1 cellular context compared by ENCODE assay signal in the genomic region with DNA sequence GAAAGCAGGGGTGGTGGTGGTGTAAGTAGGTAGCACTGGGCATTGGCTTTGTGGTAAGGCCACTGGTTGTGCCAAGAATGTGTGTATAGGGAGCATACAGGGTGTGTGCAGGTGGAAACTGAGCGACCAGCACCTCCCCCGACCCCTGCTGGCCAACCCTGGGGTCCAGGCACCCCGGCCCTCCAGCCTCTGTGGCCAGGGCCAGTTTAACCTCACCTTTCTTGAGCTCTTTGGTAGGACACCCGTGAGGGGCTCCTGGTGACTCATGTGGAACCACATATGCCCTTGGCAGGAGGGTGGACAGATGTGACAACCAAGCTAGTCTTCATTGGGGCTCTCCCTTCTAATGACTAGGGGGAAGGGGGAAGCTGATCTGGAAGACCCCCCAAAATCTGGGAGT.
TF ChIP-seq lines count a peak whose summit lies in the region.

No MANE protein-coding gene starts in this region.

TF ChIP-seq in SK-N-SH treated with all-trans-retinoic acid at 6 μM for 48 hours, 23 proteins besides CTCF, POLR2A, EP300 and RAD21 (continued from another document):
- TF ChIP-seq, protein P1, sequence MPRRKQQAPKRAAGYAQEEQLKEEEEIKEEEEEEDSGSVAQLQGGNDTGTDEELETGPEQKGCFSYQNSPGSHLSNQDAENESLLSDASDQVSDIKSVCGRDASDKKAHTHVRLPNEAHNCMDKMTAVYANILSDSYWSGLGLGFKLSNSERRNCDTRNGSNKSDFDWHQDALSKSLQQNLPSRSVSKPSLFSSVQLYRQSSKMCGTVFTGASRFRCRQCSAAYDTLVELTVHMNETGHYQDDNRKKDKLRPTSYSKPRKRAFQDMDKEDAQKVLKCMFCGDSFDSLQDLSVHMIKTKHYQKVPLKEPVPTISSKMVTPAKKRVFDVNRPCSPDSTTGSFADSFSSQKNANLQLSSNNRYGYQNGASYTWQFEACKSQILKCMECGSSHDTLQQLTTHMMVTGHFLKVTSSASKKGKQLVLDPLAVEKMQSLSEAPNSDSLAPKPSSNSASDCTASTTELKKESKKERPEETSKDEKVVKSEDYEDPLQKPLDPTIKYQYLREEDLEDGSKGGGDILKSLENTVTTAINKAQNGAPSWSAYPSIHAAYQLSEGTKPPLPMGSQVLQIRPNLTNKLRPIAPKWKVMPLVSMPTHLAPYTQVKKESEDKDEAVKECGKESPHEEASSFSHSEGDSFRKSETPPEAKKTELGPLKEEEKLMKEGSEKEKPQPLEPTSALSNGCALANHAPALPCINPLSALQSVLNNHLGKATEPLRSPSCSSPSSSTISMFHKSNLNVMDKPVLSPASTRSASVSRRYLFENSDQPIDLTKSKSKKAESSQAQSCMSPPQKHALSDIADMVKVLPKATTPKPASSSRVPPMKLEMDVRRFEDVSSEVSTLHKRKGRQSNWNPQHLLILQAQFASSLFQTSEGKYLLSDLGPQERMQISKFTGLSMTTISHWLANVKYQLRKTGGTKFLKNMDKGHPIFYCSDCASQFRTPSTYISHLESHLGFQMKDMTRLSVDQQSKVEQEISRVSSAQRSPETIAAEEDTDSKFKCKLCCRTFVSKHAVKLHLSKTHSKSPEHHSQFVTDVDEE (CRISPR knock-in tag; IDR thresholded peaks at IDR 0.05) = no peak
- TF ChIP-seq TOX (CRISPR knock-in tag; IDR thresholded peaks at IDR 0.05; ENCODE audit: borderline replicate concordance) (no peak), TCF4 (CRISPR knock-in tag; IDR thresholded peaks at IDR 0.05; ENCODE audit: borderline replicate concordance) (no peak), SNAI2 (CRISPR knock-in tag; IDR thresholded peaks at IDR 0.05) (no peak), ZNF70 (CRISPR knock-in tag; IDR thresholded peaks at IDR 0.05) (no peak), ZC3H10 (CRISPR knock-in tag; IDR thresholded peaks at IDR 0.05) (no peak), ARNTL (CRISPR knock-in tag; IDR thresholded peaks at IDR 0.05; ENCODE audit: borderline replicate concordance, low read depth) (no peak), ESRRG (CRISPR knock-in tag; IDR thresholded peaks at IDR 0.05) (no peak), CSDC2 (CRISPR knock-in tag; IDR thresholded peaks at IDR 0.05) (no peak)
- TF ChIP-seq, protein P2, sequence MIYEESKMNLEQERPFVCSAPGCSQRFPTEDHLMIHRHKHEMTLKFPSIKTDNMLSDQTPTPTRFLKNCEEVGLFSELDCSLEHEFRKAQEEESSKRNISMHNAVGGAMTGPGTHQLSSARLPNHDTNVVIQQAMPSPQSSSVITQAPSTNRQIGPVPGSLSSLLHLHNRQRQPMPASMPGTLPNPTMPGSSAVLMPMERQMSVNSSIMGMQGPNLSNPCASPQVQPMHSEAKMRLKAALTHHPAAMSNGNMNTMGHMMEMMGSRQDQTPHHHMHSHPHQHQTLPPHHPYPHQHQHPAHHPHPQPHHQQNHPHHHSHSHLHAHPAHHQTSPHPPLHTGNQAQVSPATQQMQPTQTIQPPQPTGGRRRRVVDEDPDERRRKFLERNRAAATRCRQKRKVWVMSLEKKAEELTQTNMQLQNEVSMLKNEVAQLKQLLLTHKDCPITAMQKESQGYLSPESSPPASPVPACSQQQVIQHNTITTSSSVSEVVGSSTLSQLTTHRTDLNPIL (CRISPR knock-in tag; IDR thresholded peaks at IDR 0.05; ENCODE audit: low read depth) = no peak
- TF ChIP-seq, protein P3, sequence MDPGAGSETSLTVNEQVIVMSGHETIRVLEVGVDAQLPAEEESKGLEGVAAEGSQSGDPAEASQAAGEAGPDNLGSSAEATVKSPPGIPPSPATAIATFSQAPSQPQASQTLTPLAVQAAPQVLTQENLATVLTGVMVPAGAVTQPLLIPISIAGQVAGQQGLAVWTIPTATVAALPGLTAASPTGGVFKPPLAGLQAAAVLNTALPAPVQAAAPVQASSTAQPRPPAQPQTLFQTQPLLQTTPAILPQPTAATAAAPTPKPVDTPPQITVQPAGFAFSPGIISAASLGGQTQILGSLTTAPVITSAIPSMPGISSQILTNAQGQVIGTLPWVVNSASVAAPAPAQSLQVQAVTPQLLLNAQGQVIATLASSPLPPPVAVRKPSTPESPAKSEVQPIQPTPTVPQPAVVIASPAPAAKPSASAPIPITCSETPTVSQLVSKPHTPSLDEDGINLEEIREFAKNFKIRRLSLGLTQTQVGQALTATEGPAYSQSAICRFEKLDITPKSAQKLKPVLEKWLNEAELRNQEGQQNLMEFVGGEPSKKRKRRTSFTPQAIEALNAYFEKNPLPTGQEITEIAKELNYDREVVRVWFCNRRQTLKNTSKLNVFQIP (CRISPR knock-in tag; IDR thresholded peaks at IDR 0.05; ENCODE audit: borderline replicate concordance, low read depth) = no peak
TF ChIP-seq in SK-N-SH treated with all-trans-retinoic acid at 6 μM for 48 hours: peak in this region for 0.
